In the genomic region with DNA sequence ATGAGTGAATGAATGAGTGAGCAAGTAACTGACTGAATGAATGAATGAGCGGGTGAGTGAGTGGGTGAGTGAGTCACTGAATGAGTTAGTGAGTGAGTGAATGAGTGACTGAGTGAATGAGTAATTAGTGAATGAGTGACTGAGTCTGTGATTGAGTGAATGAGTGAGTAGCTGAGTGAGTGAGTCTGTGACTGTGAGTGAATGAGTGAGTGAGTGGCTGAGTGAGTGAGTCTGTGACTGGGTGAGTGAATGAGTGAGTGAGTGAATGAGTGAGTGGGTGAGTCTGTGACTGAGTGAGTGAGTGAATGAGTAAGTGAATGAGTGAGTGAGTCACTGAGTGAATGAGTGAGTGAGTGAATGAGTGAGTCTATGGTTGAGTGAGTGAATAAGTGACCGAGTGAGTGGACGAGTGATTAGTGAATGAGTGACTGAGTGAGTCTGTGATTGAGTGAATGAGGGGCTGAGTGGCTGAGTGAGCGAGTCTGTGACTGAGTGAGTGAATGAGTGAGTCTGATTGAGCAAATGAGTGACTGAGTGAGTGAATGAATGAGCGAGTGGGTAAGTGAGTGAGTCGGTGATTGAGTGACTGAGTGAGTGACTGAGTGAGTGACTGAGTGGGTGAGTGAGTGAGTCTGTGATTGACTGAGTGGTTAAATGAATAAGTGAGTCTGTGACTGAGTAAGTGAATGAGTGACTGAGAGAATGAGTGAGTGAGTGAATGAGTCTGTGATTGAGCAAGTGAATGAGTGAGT, we compare ENCODE assay signal across 22 cellular contexts.
"Had no signal": no experiment of that assay in that cellular context is flagged by ENCODE, and none has a peak within 500 bp of the region (broad histone marks: within the 10 kb centered on the region; RNA-seq: fewer than 3 reads in every experiment).

No MANE protein-coding gene starts in this region.

- ATAC-seq: effector memory CD8-positive, alpha-beta T cell; left ventricle myocardium superior; stimulated activated naive CD8-positive, alpha-beta T cell treated with anti-CD3 and anti-CD28 coated beads, Interleukin-15, Interleukin-2, amounts not matched to agents 100 U/mL and 50 U/mL, for 24 hours had no signal

- H3K27ac ChIP-seq: adrenal gland, colonic mucosa, dorsolateral prefrontal cortex, esophagus muscularis mucosa, neutrophil, ovary, prostate gland, upper lobe of left lung had no signal

- H3K4me3 Mint-ChIP-seq: activated naive CD8-positive, alpha-beta T cell; activated T-helper 1 cell treated with anti-CD3 and anti-CD28 coated beads, Interleukin-12 subunit alpha, Interleukin-12 subunit beta, Interleukin-2, Interleukin-4 antibody, amounts not matched to agents 30 ng/mL and 10 ng/mL and 1 ng/mL, durations not matched to agents 14 hours and 24 hours and 36 hours; effector memory CD8-positive, alpha-beta T cell; mesothelial cell of epicardium; natural killer cell; T-helper 1 cell treated with Interleukin-12 subunit alpha and Interleukin-12 subunit beta and Interleukin-4 antibody, amounts not matched to agents 30 μg/mL and 1 μg/mL, for 36 hours had no signal

- H3K4me3 ChIP-seq: adrenal gland, colonic mucosa, dorsolateral prefrontal cortex, esophagus muscularis mucosa, ovary, prostate gland, upper lobe of left lung had no signal

- DNase-seq: activated CD4-positive, alpha-beta T cell treated with anti-CD3 and anti-CD28 coated beads, Interleukin-2, amount 50 U/mL, for 1 hour; activated CD8-positive, alpha-beta memory T cell treated with anti-CD3 and anti-CD28 coated beads, Interleukin-2, amount 50 U/mL, for 48 hours; activated gamma-delta T cell treated with Interleukin-2 at 50 U/mL for 16 hours; adrenal gland; colonic mucosa; effector memory CD8-positive, alpha-beta T cell; hypothalamus; left ventricle myocardium superior; mammary epithelial cell; natural killer cell; ovary; stimulated activated CD4-positive, alpha-beta T cell treated with anti-CD3 and anti-CD28 coated beads, Interleukin-4, amount 100 ng/mL, for 24 hours; stimulated activated naive CD8-positive, alpha-beta T cell treated with anti-CD3 and anti-CD28 coated beads, Interleukin-15, Interleukin-2, amounts not matched to agents 100 U/mL and 50 U/mL, for 24 hours; upper lobe of left lung had no signal

- H3K4me1 ChIP-seq: colonic mucosa, prostate gland had no signal

- H3K27me3 Mint-ChIP-seq: effector memory CD8-positive, alpha-beta T cell had no signal

- H3K36me3 Mint-ChIP-seq: activated naive CD8-positive, alpha-beta T cell; mesothelial cell of epicardium; natural killer cell had no signal

- H3K36me3 ChIP-seq: adrenal gland, colonic mucosa, esophagus muscularis mucosa, neutrophil, ovary, prostate gland, upper lobe of left lung had no signal

- H3K27ac Mint-ChIP-seq: activated naive CD8-positive, alpha-beta T cell; activated T-helper 1 cell treated with anti-CD3 and anti-CD28 coated beads, Interleukin-12 subunit alpha, Interleukin-12 subunit beta, Interleukin-2, Interleukin-4 antibody, amounts not matched to agents 30 ng/mL and 10 ng/mL and 1 ng/mL, durations not matched to agents 14 hours and 24 hours and 36 hours; effector memory CD8-positive, alpha-beta T cell; mesothelial cell of epicardium; natural killer cell; T-helper 1 cell treated with Interleukin-12 subunit alpha and Interleukin-12 subunit beta and Interleukin-4 antibody, amounts not matched to agents 30 μg/mL and 1 μg/mL, for 36 hours had no signal

- H3K9me3 Mint-ChIP-seq: activated T-helper 1 cell treated with anti-CD3 and anti-CD28 coated beads, Interleukin-12 subunit alpha, Interleukin-12 subunit beta, Interleukin-2, Interleukin-4 antibody, amounts not matched to agents 30 ng/mL and 10 ng/mL and 1 ng/mL, durations not matched to agents 14 hours and 24 hours and 36 hours; effector memory CD8-positive, alpha-beta T cell; mesothelial cell of epicardium; natural killer cell; T-helper 1 cell treated with Interleukin-12 subunit alpha and Interleukin-12 subunit beta and Interleukin-4 antibody, amounts not matched to agents 30 μg/mL and 1 μg/mL, for 36 hours had no signal

- H3K27me3 ChIP-seq: colonic mucosa, esophagus muscularis mucosa, ovary had no signal

- H3K9me3 ChIP-seq: adrenal gland, colonic mucosa, esophagus muscularis mucosa, neutrophil, ovary, prostate gland, upper lobe of left lung had no signal
